ENCODE assay signal across 8 cellular contexts in genomic region chr2:62705859-62706720, GRCh38. TPM values are rescaled to one million over a fixed set of nuclear protein-coding genes. Genes with fewer than 3 reads are reported as not detected.
A peak's percentile ranks its signal among the peaks of the same experiment; 100 is the strongest.
DNase-seq lines count a peak whose midpoint lies in the region; ATAC-seq, FAIRE-seq and TF ChIP-seq lines count a peak whose summit lies in the region.

No MANE protein-coding gene starts in this region.

- H3K36me3 ChIP-seq in ES-I3 (ENCODE audit: insufficient read depth, low read length) (no peaks in the 10 kb centered on the region), endocrine pancreas (ENCODE audit: control insufficient read depth, insufficient read depth, low read length) (peaks cover 3% of the 10 kb centered on the region)

- peaks cover 8 to 10% of the 10 kb centered on the region in 2 donors for H3K36me3 Mint-ChIP-seq in stimulated activated naive B cell treated with anti-CD40 and anti-IgM and Interleukin-4, amounts not matched to agents 10 μg/mL and 1 μg/mL and 100 μg/mL, for 72 hours

- DNase-seq in H54 (ENCODE audit: insufficient read length, low spot score) (peak; percentile 26), NCI-H1105 treated with DMSO at 0.1 percent for 48 hours (lab: John Stamatoyannopoulos, UW) (peak; percentile 52), lung microvascular endothelial cell (ENCODE audit: low read depth in 2 of 2) (peak; percentile 3 to 47)
- DNase-seq in activated CD4-positive, alpha-beta T cell treated with anti-CD3 and anti-CD28 coated beads, Interleukin-2, amount 50 U/mL, for 1 hour, result peak; percentile 25
- peak; percentile 24 for DNase-seq in stimulated activated naive B cell treated with anti-CD40 and anti-IgM and Interleukin-4, amounts not matched to agents 10 μg/mL and 1 μg/mL and 100 μg/mL, for 72 hours
- no peak for DNase-seq in activated CD4-positive, CD25-positive, alpha-beta regulatory T cell treated with anti-CD3 and anti-CD28 coated beads, Interleukin-2, amount 50 U/mL, for 72 hours

- H3K27me3 Mint-ChIP-seq in stimulated activated naive B cell treated with anti-CD40 and anti-IgM and Interleukin-4, amounts not matched to agents 10 μg/mL and 1 μg/mL and 100 μg/mL, for 72 hours, result no peaks in the 10 kb centered on the region

- H3K9me3 Mint-ChIP-seq in stimulated activated naive B cell treated with anti-CD40 and anti-IgM and Interleukin-4, amounts not matched to agents 10 μg/mL and 1 μg/mL and 100 μg/mL, for 72 hours, result peaks cover 0 to 3% of the 10 kb centered on the region in 2 donors

- peak overlapping the region; percentile 91 to 98 for H3K4me3 Mint-ChIP-seq in stimulated activated naive B cell treated with anti-CD40 and anti-IgM and Interleukin-4, amounts not matched to agents 10 μg/mL and 1 μg/mL and 100 μg/mL, for 72 hours

- peaks cover 16% of the 10 kb centered on the region; the same call in 1 of the 2 replicates for H3K4me1 ChIP-seq in ES-I3 (ENCODE audit: insufficient read depth, low read length)
- peaks cover 20% of the 10 kb centered on the region for H3K4me1 ChIP-seq in endocrine pancreas (ENCODE audit: control insufficient read depth, insufficient read depth, low read length)

- FAIRE-seq in H54 (lab: Jason Lieb, UNC), result no peak

- peak; percentile 11 to 12 for ATAC-seq in stimulated activated naive B cell treated with anti-CD40 and anti-IgM and Interleukin-4, amounts not matched to agents 10 μg/mL and 1 μg/mL and 100 μg/mL, for 72 hours (replicated peaks)

- H3K9me3 ChIP-seq in ES-I3 (ENCODE audit: control insufficient read depth, insufficient read depth, low read length) (no peaks in the 10 kb centered on the region), endocrine pancreas (ENCODE audit: control insufficient read depth, low read length) (no peaks in the 10 kb centered on the region)

- peak overlapping the region; percentile 85 for H3K4me3 ChIP-seq in endocrine pancreas (ENCODE audit: control insufficient read depth, insufficient read depth, low read length)

- H3K4me1 Mint-ChIP-seq in stimulated activated naive B cell treated with anti-CD40 and anti-IgM and Interleukin-4, amounts not matched to agents 10 μg/mL and 1 μg/mL and 100 μg/mL, for 72 hours, result peaks cover 22 to 34% of the 10 kb centered on the region in 2 donors

- TF ChIP-seq POLR2A in H54 (IDR thresholded peaks at IDR 0.05; ENCODE audit: low read depth, low read length), result no peak

- H3K27me3 ChIP-seq in endocrine pancreas (ENCODE audit: control insufficient read depth, insufficient read depth, low read length), result no peaks in the 10 kb centered on the region

- peak overlapping the region; percentile 94 for H3K27ac Mint-ChIP-seq in stimulated activated naive B cell treated with anti-CD40 and anti-IgM and Interleukin-4, amounts not matched to agents 10 μg/mL and 1 μg/mL and 100 μg/mL, for 72 hours

- H3K9ac ChIP-seq in ES-I3 (ENCODE audit: low read depth, low read length) (peak overlapping the region; percentile 83), endocrine pancreas (ENCODE audit: control insufficient read depth, insufficient read depth, low read length) (peak overlapping the region; percentile 92)

RNA-seq across cellular contexts. Expression of gene EHBP1, which starts 0.6 kb away (rescaled TPM):
- total RNA-seq in lung microvascular endothelial cell, result 11.3 and 17.9 TPM in 2 replicates
